Comparison of ENCODE assay signal across 19 cellular contexts in the genomic region with DNA sequence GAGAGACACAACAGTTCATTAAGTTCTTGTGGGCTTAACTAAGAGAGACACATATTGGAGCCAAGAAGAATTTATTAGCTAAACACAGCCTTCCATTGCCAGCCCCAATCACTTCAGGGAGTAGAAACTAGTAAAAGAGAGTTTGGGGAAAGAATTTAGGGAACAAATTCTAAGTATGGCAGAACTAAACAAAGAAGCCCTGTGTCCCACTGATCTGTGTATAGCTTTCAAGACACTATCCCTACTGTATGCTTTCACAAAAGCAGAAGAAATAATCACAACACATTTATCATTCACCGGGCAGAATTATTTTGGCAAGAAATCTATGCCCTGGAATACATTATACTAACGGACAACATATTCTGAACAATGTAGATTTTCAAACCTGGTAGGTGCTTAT.
DNase-seq lines count a peak whose midpoint lies in the region; ATAC-seq and TF ChIP-seq lines count a peak whose summit lies in the region.
"Had no signal": no experiment of that assay in that cellular context is flagged by ENCODE, and none has a peak within 500 bp of the region (broad histone marks: within the 10 kb centered on the region; RNA-seq: fewer than 3 reads in every experiment).

No MANE protein-coding gene starts in this region.

- DNase-seq in SK-MEL-5 (ENCODE audit: low read depth, low spot score) (peak; percentile 31), hepatocyte (ENCODE audit: low spot score) (no peak), osteoblast (ENCODE audit: insufficient read length, low spot score, missing footprints) (peak; percentile 62), GM19240 (ENCODE audit: insufficient read length, low spot score) (no peak)
- DNase-seq in stimulated activated CD4-positive, alpha-beta T cell treated with anti-CD3 and anti-CD28 coated beads, Interleukin-4, amount 100 ng/mL, for 4 hours: no peak
- DNase-seq: ACHN; BE2C; C1 segment of cervical spinal cord; Caco-2; CD4-positive, CD25-positive, alpha-beta regulatory T cell; CD8-positive, alpha-beta memory T cell; DMS153; DMS79; GDM1 had no signal

- TF ChIP-seq CTCF in hepatocyte (IDR thresholded peaks at IDR 0.05; ENCODE audit: poor library complexity) (no peak), osteoblast (IDR thresholded peaks at IDR 0.05; ENCODE audit: extremely low read depth, low read depth, low read length) (no peak)

- H3K27me3 ChIP-seq in hepatocyte: no peaks in the 10 kb centered on the region
- no peaks in the 10 kb centered on the region for H3K27me3 ChIP-seq in osteoblast (ENCODE audit: insufficient read depth, low read length)
- H3K27me3 ChIP-seq: BE2C had no signal

- no peaks in the 10 kb centered on the region for H4K20me1 ChIP-seq in hepatocyte (ENCODE audit: insufficient read depth, poor library complexity, severe bottlenecking)
- no peaks in the 10 kb centered on the region for H4K20me1 ChIP-seq in osteoblast (ENCODE audit: insufficient read depth, low read length)

- H3K4me1 ChIP-seq in hepatocyte (ENCODE audit: insufficient read depth) (peaks cover 12% of the 10 kb centered on the region), osteoblast (ENCODE audit: insufficient read depth, low read length) (no peaks in the 10 kb centered on the region)
- H3K4me1 ChIP-seq: BE2C, Caco-2 had no signal

- H3K36me3 ChIP-seq in hepatocyte (replicated peaks; ENCODE audit: insufficient read depth, low read depth) (no peaks in the 10 kb centered on the region), osteoblast (ENCODE audit: insufficient read depth, low read length) (no peaks in the 10 kb centered on the region)
- H3K36me3 ChIP-seq: BE2C, HAP-1 had no signal

- no peak overlapping the region for H2AFZ ChIP-seq in hepatocyte
- no peak overlapping the region for H2AFZ ChIP-seq in osteoblast (ENCODE audit: low read length)

- H3K79me2 ChIP-seq in hepatocyte (no peaks in the 10 kb centered on the region), osteoblast (ENCODE audit: insufficient read depth, low read length) (no peaks in the 10 kb centered on the region)

- H3K4me2 ChIP-seq in hepatocyte (no peak overlapping the region), osteoblast (ENCODE audit: insufficient read depth, low read length) (no peak overlapping the region)

- H3K4me3 ChIP-seq in hepatocyte (no peak overlapping the region), osteoblast (ENCODE audit: insufficient read depth, low read length) (no peak overlapping the region)
- H3K4me3 ChIP-seq: HAP-1, K562 had no signal

- 53% methylated on average over 2 of the region's 2 CpGs for WGBS in hepatocyte (ENCODE audit: low lambda C conversion rate, missing lambda C conversion rate)

- H3K27ac ChIP-seq in hepatocyte: peak overlapping the region; percentile 34
- H3K27ac ChIP-seq in osteoblast (ENCODE audit: low read depth, low read length): no peak overlapping the region
- H3K27ac ChIP-seq: HL-60 had no signal

- H3K9me2 ChIP-seq in hepatocyte (replicated peaks; ENCODE audit: insufficient read depth): no peaks in the 10 kb centered on the region

- ATAC-seq in GM21360 (IDR thresholded peaks at IDR 0.05; ENCODE audit: unreplicated experiment) (no peak), HG03432 (IDR thresholded peaks at IDR 0.05; ENCODE audit: unreplicated experiment) (no peak)
- ATAC-seq: K562 had no signal

- in situ Hi-C loops in SK-MEL-5 (cut with HindIII; ENCODE audit: low pct_unique_long_range_greater_than_20kb, low sequenced_read_pairs): no loop called here

- H3K9me3 ChIP-seq in hepatocyte (ENCODE audit: low read depth) (no peaks in the 10 kb centered on the region), osteoblast (ENCODE audit: low read depth, low read length) (no peaks in the 10 kb centered on the region)
- H3K9me3 ChIP-seq: BE2C, Caco-2, HAP-1 had no signal

Comparison
In these comparisons a context has a peak if more than half of its experiments do, and no peak if none do; other contexts are left out.
1. DNase-seq: peak in SK-MEL-5 (single experiment) and osteoblast (single experiment); none in hepatocyte (single experiment), stimulated activated CD4-positive, alpha-beta T cell treated with anti-CD3 and anti-CD28 coated beads, Interleukin-4, amount 100 ng/mL, for 4 hours (0 of 2) and GM19240 (single experiment).